ENCODE assay signal across 36 cellular contexts in genomic region chr18:77940566-77940965, GRCh38.
"Had no signal": no experiment of that assay in that cellular context is flagged by ENCODE, and none has a peak within 500 bp of the region (broad histone marks: within the 10 kb centered on the region; RNA-seq: fewer than 3 reads in every experiment).

No MANE protein-coding gene starts in this region.

- H3K4me1 ChIP-seq: ascending aorta had no signal

- H3K4me1 Mint-ChIP-seq: activated B cell treated with CpG ODN at 0.5 μM for 24 hours; activated CD4-positive, alpha-beta T cell treated with anti-CD3 and anti-CD28 coated beads, Interleukin-2, amount 10 ng/mL, durations not matched to agents 24 days and 14 days; activated CD8-positive, alpha-beta memory T cell treated with anti-CD3 and anti-CD28 coated beads, Interleukin-2, amount 10 ng/mL, durations not matched to agents 7 days and 5 days; activated naive CD4-positive, alpha-beta T cell treated with anti-CD3 and anti-CD28 coated beads, Interleukin-2, amount 10 ng/mL, durations not matched to agents 7 days and 5 days; activated naive CD4-positive, alpha-beta T cell treated with anti-CD3 and anti-CD28 coated beads, Interleukin-2, amount 50 U/mL, for 24 hours; activated naive CD8-positive, alpha-beta T cell treated with anti-CD3 and anti-CD28 coated beads, Interleukin-2, amount 10 ng/mL, durations not matched to agents 7 days and 5 days; activated naive CD8-positive, alpha-beta T cell treated with anti-CD3 and anti-CD28 coated beads, Interleukin-2, amount 50 U/mL, for 24 hours; brain had no signal

- H3K27ac Mint-ChIP-seq: activated B cell treated with CpG ODN at 0.5 μM for 24 hours; activated CD4-positive, alpha-beta memory T cell treated with anti-CD3 and anti-CD28 coated beads for 36 hours; activated CD4-positive, alpha-beta T cell treated with anti-CD3 and anti-CD28 coated beads, Interleukin-2, amount 10 ng/mL, durations not matched to agents 24 days and 14 days; activated CD8-positive, alpha-beta memory T cell treated with anti-CD3 and anti-CD28 coated beads, Interleukin-2, amount 10 ng/mL, durations not matched to agents 7 days and 5 days; activated CD8-positive, alpha-beta T cell treated with anti-CD3 and anti-CD28 coated beads for 36 hours; activated naive CD4-positive, alpha-beta T cell treated with anti-CD3 and anti-CD28 coated beads, Interleukin-2, amount 10 ng/mL, durations not matched to agents 7 days and 5 days; activated naive CD4-positive, alpha-beta T cell treated with anti-CD3 and anti-CD28 coated beads, Interleukin-2, amount 50 U/mL, for 24 hours; activated naive CD8-positive, alpha-beta T cell; activated naive CD8-positive, alpha-beta T cell treated with anti-CD3 and anti-CD28 coated beads, Interleukin-2, amount 10 ng/mL, durations not matched to agents 7 days and 5 days; activated naive CD8-positive, alpha-beta T cell treated with anti-CD3 and anti-CD28 coated beads, Interleukin-2, amount 50 U/mL, for 24 hours; activated T-cell treated with anti-CD3 and anti-CD28 coated beads, Interleukin-2, amount 50 U/mL, for 24 hours; activated T-helper 2 cell treated with anti-CD3 and anti-CD28 coated beads, Interferon-gamma antibody, Interleukin-2, Interleukin-4, amounts not matched to agents 10 μg/mL and 5 μg/mL and 100 μg/mL, durations not matched to agents 14 hours and 24 hours and 36 hours; brain; T-helper 1 cell treated with Interleukin-12 subunit alpha and Interleukin-12 subunit beta and Interleukin-4 antibody, amounts not matched to agents 30 μg/mL and 1 μg/mL, for 36 hours; T-helper 2 cell treated with Interferon-gamma antibody and Interleukin-4, amounts not matched to agents 5 μg/mL and 100 μg/mL, for 36 hours had no signal

- H3K27me3 ChIP-seq: ascending aorta, cardiac muscle cell had no signal

- ATAC-seq: activated CD8-positive, alpha-beta memory T cell treated with anti-CD3 and anti-CD28 coated beads, Interleukin-2, amount 10 ng/mL, durations not matched to agents 7 days and 5 days; activated CD8-positive, alpha-beta T cell treated with anti-CD3 and anti-CD28 coated beads for 36 hours; activated naive CD8-positive, alpha-beta T cell treated with anti-CD3 and anti-CD28 coated beads, Interleukin-2, amount 50 U/mL, for 24 hours had no signal

- DNase-seq: activated B cell treated with CpG ODN at 0.5 μM for 24 hours; activated CD4-positive, alpha-beta memory T cell treated with anti-CD3 and anti-CD28 coated beads for 36 hours; activated CD4-positive, alpha-beta T cell treated with anti-CD3 and anti-CD28 coated beads for 4 hours; activated CD4-positive, alpha-beta T cell treated with anti-CD3 and anti-CD28 coated beads, Interleukin-2, amount 10 ng/mL, durations not matched to agents 24 days and 14 days; activated CD4-positive, alpha-beta T cell treated with anti-CD3 and anti-CD28 coated beads, Interleukin-2, amount 50 U/mL, for 1 hour; activated CD4-positive, alpha-beta T cell treated with anti-CD3 and anti-CD28 coated beads, Interleukin-2, amount 50 U/mL, for 4 hours; activated CD4-positive, CD25-positive, alpha-beta regulatory T cell treated with anti-CD3 and anti-CD28 coated beads, Interleukin-2, amount 50 U/mL, for 72 hours; activated CD8-positive, alpha-beta memory T cell treated with anti-CD3 and anti-CD28 coated beads for 24 hours; activated CD8-positive, alpha-beta memory T cell treated with anti-CD3 and anti-CD28 coated beads, Interleukin-2, amount 10 ng/mL, durations not matched to agents 7 days and 5 days; activated CD8-positive, alpha-beta memory T cell treated with anti-CD3 and anti-CD28 coated beads, Interleukin-2, amount 50 U/mL, for 48 hours; activated CD8-positive, alpha-beta T cell treated with anti-CD3 and anti-CD28 coated beads for 36 hours; activated effector memory CD4-positive, alpha-beta T cell treated with Interleukin-2 at 50 U/mL for 16 hours; activated gamma-delta T cell; activated naive CD4-positive, alpha-beta T cell treated with anti-CD3 and anti-CD28 coated beads, Interleukin-2, amount 10 ng/mL, durations not matched to agents 7 days and 5 days; activated naive CD4-positive, alpha-beta T cell treated with Interleukin-2 at 50 U/mL for 16 hours; activated naive CD8-positive, alpha-beta T cell treated with anti-CD3 and anti-CD28 coated beads, Interleukin-2, amount 10 ng/mL, durations not matched to agents 7 days and 5 days; activated naive CD8-positive, alpha-beta T cell treated with anti-CD3 and anti-CD28 coated beads, Interleukin-2, amount 50 U/mL, for 24 hours; activated T-cell treated with anti-CD3 and anti-CD28 coated beads, Interleukin-2, amount 50 U/mL, for 24 hours; activated T-cell treated with anti-CD3 and anti-CD28 coated beads, Interleukin-2, amount 50 U/mL, for 48 hours; amygdala; anterior cingulate cortex; central memory CD4-positive, alpha-beta T cell; T-helper 1 cell; T-helper 2 cell; T-helper 9 cell had no signal

- H3K27ac ChIP-seq: ascending aorta, cardiac muscle cell, VCaP had no signal

- H3K36me3 Mint-ChIP-seq: activated CD4-positive, alpha-beta memory T cell treated with anti-CD3 and anti-CD28 coated beads for 36 hours; activated CD8-positive, alpha-beta memory T cell treated with anti-CD3 and anti-CD28 coated beads, Interleukin-2, amount 10 ng/mL, durations not matched to agents 7 days and 5 days; activated naive CD4-positive, alpha-beta T cell treated with anti-CD3 and anti-CD28 coated beads, Interleukin-2, amount 10 ng/mL, durations not matched to agents 7 days and 5 days; activated naive CD4-positive, alpha-beta T cell treated with anti-CD3 and anti-CD28 coated beads, Interleukin-2, amount 50 U/mL, for 24 hours; activated naive CD8-positive, alpha-beta T cell; activated naive CD8-positive, alpha-beta T cell treated with anti-CD3 and anti-CD28 coated beads, Interleukin-2, amount 10 ng/mL, durations not matched to agents 7 days and 5 days; brain had no signal

- H3K9me3 ChIP-seq: ascending aorta had no signal

- H3K36me3 ChIP-seq: ascending aorta, cardiac muscle cell had no signal

- H3K9me3 Mint-ChIP-seq: activated CD4-positive, alpha-beta T cell treated with anti-CD3 and anti-CD28 coated beads, Interleukin-2, amount 10 ng/mL, durations not matched to agents 24 days and 14 days; activated naive CD4-positive, alpha-beta T cell treated with anti-CD3 and anti-CD28 coated beads, Interleukin-2, amount 10 ng/mL, durations not matched to agents 7 days and 5 days; activated naive CD8-positive, alpha-beta T cell treated with anti-CD3 and anti-CD28 coated beads, Interleukin-2, amount 10 ng/mL, durations not matched to agents 7 days and 5 days; T-helper 2 cell treated with Interferon-gamma antibody and Interleukin-4, amounts not matched to agents 5 μg/mL and 100 μg/mL, for 36 hours had no signal

- H3K27me3 Mint-ChIP-seq: activated B cell treated with CpG ODN at 0.5 μM for 24 hours; activated CD4-positive, alpha-beta memory T cell treated with anti-CD3 and anti-CD28 coated beads for 36 hours; activated CD4-positive, alpha-beta T cell treated with anti-CD3 and anti-CD28 coated beads, Interleukin-2, amount 10 ng/mL, durations not matched to agents 24 days and 14 days; activated CD8-positive, alpha-beta memory T cell treated with anti-CD3 and anti-CD28 coated beads, Interleukin-2, amount 10 ng/mL, durations not matched to agents 7 days and 5 days; activated CD8-positive, alpha-beta T cell treated with anti-CD3 and anti-CD28 coated beads for 36 hours; activated naive CD4-positive, alpha-beta T cell treated with anti-CD3 and anti-CD28 coated beads, Interleukin-2, amount 10 ng/mL, durations not matched to agents 7 days and 5 days; activated naive CD8-positive, alpha-beta T cell treated with anti-CD3 and anti-CD28 coated beads, Interleukin-2, amount 10 ng/mL, durations not matched to agents 7 days and 5 days had no signal

- H3K4me3 ChIP-seq: ascending aorta, cardiac muscle cell had no signal

- FAIRE-seq: bronchial epithelial cell, TTC549 had no signal

- H3K4me3 Mint-ChIP-seq: activated B cell treated with CpG ODN at 0.5 μM for 24 hours; activated CD4-positive, alpha-beta memory T cell treated with anti-CD3 and anti-CD28 coated beads for 36 hours; activated CD4-positive, alpha-beta T cell treated with anti-CD3 and anti-CD28 coated beads, Interleukin-2, amount 10 ng/mL, durations not matched to agents 24 days and 14 days; activated CD8-positive, alpha-beta memory T cell treated with anti-CD3 and anti-CD28 coated beads, Interleukin-2, amount 10 ng/mL, durations not matched to agents 7 days and 5 days; activated CD8-positive, alpha-beta T cell treated with anti-CD3 and anti-CD28 coated beads for 36 hours; activated naive CD4-positive, alpha-beta T cell treated with anti-CD3 and anti-CD28 coated beads, Interleukin-2, amount 10 ng/mL, durations not matched to agents 7 days and 5 days; activated naive CD4-positive, alpha-beta T cell treated with anti-CD3 and anti-CD28 coated beads, Interleukin-2, amount 50 U/mL, for 24 hours; activated naive CD8-positive, alpha-beta T cell; activated naive CD8-positive, alpha-beta T cell treated with anti-CD3 and anti-CD28 coated beads, Interleukin-2, amount 10 ng/mL, durations not matched to agents 7 days and 5 days; activated naive CD8-positive, alpha-beta T cell treated with anti-CD3 and anti-CD28 coated beads, Interleukin-2, amount 50 U/mL, for 24 hours; activated T-cell treated with anti-CD3 and anti-CD28 coated beads, Interleukin-2, amount 50 U/mL, for 24 hours; brain; T-helper 1 cell treated with Interleukin-12 subunit alpha and Interleukin-12 subunit beta and Interleukin-4 antibody, amounts not matched to agents 30 μg/mL and 1 μg/mL, for 36 hours; T-helper 2 cell treated with Interferon-gamma antibody and Interleukin-4, amounts not matched to agents 5 μg/mL and 100 μg/mL, for 36 hours had no signal
